6 cellular contexts compared by ENCODE assay signal in the genomic region with DNA sequence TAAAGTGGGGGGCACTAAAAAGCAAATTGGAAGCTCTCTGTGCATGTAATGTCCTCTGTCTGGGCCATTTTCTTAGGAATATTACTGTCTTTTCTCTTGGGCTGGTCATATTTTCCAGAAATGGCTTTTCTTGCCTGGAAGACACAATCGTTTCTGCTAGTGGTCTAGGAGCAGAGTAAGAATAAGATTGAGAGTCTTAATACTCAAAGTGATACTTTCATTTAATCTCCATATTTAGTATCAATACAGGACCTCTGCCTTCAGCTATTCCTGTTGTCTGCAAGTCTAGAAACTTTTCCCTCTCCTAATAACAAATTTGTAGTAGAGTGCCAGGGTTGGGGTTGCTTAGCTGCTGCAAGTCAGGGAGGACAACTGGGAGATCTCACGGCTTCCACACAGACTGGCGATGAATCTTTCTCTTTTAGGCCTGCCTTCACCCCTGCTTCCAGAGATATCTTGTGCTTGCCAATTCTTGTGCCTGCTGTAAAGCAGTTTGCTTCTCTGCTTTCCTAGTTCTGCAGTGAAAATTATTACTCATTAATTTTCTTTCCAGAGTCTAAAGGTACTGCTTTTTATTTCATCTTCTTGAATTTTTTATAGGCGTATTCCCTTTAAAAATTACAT.
DNase-seq lines count a peak whose midpoint lies in the region; ATAC-seq, FAIRE-seq and TF ChIP-seq lines count a peak whose summit lies in the region.
"Not testable (repeated sequence)": the region's sequence is repeated elsewhere in the genome, so short reads cannot be mapped to it uniquely, and the experiment has no call there.

No MANE protein-coding gene starts in this region.

- not testable (repeated sequence) for TF ChIP-seq RAD21 in GM12878 (IDR thresholded peaks at IDR 0.05; ENCODE audit: insufficient read depth, low read depth, low read length)

- not testable (repeated sequence) for H3K9ac ChIP-seq in OCI-LY3 (ENCODE audit: low read length); GM12878 (ENCODE audit: control insufficient read depth, insufficient read depth, low read length); rectal smooth muscle tissue (ENCODE audit: low read length)

- ATAC-seq in GM18519 (IDR thresholded peaks at IDR 0.05; ENCODE audit: low FRiP score, unreplicated experiment) (peak; percentile 47), HG02885 (IDR thresholded peaks at IDR 0.05; ENCODE audit: poor library complexity, unreplicated experiment) (peak; percentile 82), GM12878 (peak; percentile 37), Right ventricle myocardium superior (ENCODE audit: poor library complexity) (peak; percentile 43)

- H3K4me2 ChIP-seq in OCI-LY3 (ENCODE audit: low read length), result peak overlapping the region; percentile 51
- H3K4me2 ChIP-seq in GM12878 (ENCODE audit: control insufficient read depth, insufficient read depth), result not testable (repeated sequence)

- TF ChIP-seq CTCF in OCI-LY3 (IDR thresholded peaks at IDR 0.05; ENCODE audit: low read depth, low read length); GM12878 (IDR thresholded peaks at IDR 0.05 in 2 of 3, conservative IDR thresholded peaks at IDR 0.05 in 1 of 3; ENCODE audit: control insufficient read depth in 2 of 3, extremely low read depth in 1 of 3, insufficient read depth in 1 of 3, low read depth in 3 of 3, low read length in 3 of 3): not testable (repeated sequence)

- not testable (repeated sequence) for H3K9me3 ChIP-seq in OCI-LY3 (ENCODE audit: insufficient read depth, low read length); GM12878 (replicated peaks; ENCODE audit: control insufficient read depth, insufficient read depth, low read length)

- RAD21 ChIA-PET in GM12878 (lab: Charles Lee; ENCODE audit: unreplicated experiment), result not testable (repeated sequence)

- H3K4me3 ChIP-seq in OCI-LY3 (ENCODE audit: low read length); GM12878; rectal smooth muscle tissue (ENCODE audit: low read length): not testable (repeated sequence)

- FAIRE-seq in GM12878 (lab: Jason Lieb, UNC), result not testable (repeated sequence)

- not testable (repeated sequence) for H3K36me3 ChIP-seq in OCI-LY3 (replicated peaks; ENCODE audit: low read depth, low read length); GM12878 (ENCODE audit: control insufficient read depth in 2 of 2, insufficient read depth in 2 of 2, low read length in 1 of 2); rectal smooth muscle tissue (ENCODE audit: control insufficient read depth, insufficient read depth, low read length)

- SMC1A ChIA-PET in GM12878 (lab: Charles Lee; ENCODE audit: uncharacterized antibody, unreplicated experiment), result not testable (repeated sequence)

- intact Hi-C loops in GM12878 (cut with micrococcal nuclease; ENCODE audit: unreplicated experiment); Right ventricle myocardium superior (cut with DNase I): not testable (repeated sequence)

- POLR2A ChIA-PET in GM12878 (lab: Charles Lee), result not testable (repeated sequence)

- not testable (repeated sequence) for TF ChIP-seq POLR2A in GM12878 (IDR thresholded peaks at IDR 0.05; ENCODE audit: low read depth, low read length)

- H3K79me2 ChIP-seq in OCI-LY3 (ENCODE audit: low read length); GM12878 (ENCODE audit: control insufficient read depth, insufficient read depth, low read length): not testable (repeated sequence)

- not testable (repeated sequence) for H3K27ac ChIP-seq in OCI-LY3 (ENCODE audit: low read length); GM12878 (ENCODE audit: control insufficient read depth, insufficient read depth)
- H3K27ac ChIP-seq in rectal smooth muscle tissue (ENCODE audit: low read depth, low read length), result peak overlapping the region; percentile 24

- not testable (repeated sequence) for DNase-seq in GM12878 (ENCODE audit: low read depth, low spot score); Right ventricle myocardium superior

- CTCF ChIA-PET in GM12878 (lab: Yijun Ruan, JAX), result not testable (repeated sequence)

- 74% methylated on average over 4 of the region's 4 CpGs for WGBS in GM12878 (ENCODE audit: insufficient coverage, insufficient replicate concordance, low lambda C conversion rate, missing lambda C conversion rate)

- not testable (repeated sequence) for H3K27me3 ChIP-seq in OCI-LY3 (ENCODE audit: low read depth, low read length); GM12878 (replicated peaks in 1 of 2; ENCODE audit: control insufficient read depth in 2 of 2, insufficient read depth in 2 of 2, low read length in 1 of 2); rectal smooth muscle tissue (ENCODE audit: control insufficient read depth, insufficient read depth, low read length)

- not testable (repeated sequence) for BruUV-seq in GM12878 (replicated peaks; lab: Mats Ljungman, UMichigan)

- peaks cover 15% of the 10 kb centered on the region for H3K4me1 ChIP-seq in OCI-LY3 (ENCODE audit: low read length)
- not testable (repeated sequence) for H3K4me1 ChIP-seq in GM12878 (ENCODE audit: control insufficient read depth, insufficient read depth, low read length); rectal smooth muscle tissue (ENCODE audit: control insufficient read depth, insufficient read depth, low read length)

- in situ Hi-C loops in GM12878 (cut with MboI), result not testable (repeated sequence)

- not testable (repeated sequence) for H2AFZ ChIP-seq in OCI-LY3 (ENCODE audit: low read depth, low read length); GM12878 (ENCODE audit: control insufficient read depth, low read depth, low read length)

- H4K20me1 ChIP-seq in OCI-LY3 (ENCODE audit: insufficient read depth, low read length); GM12878 (ENCODE audit: control insufficient read depth, insufficient read depth): not testable (repeated sequence)

- TF ChIP-seq EP300 in GM12878 (IDR thresholded peaks at IDR 0.05; ENCODE audit: borderline replicate concordance in 1 of 2, control insufficient read depth in 1 of 2, low read depth in 2 of 2, low read length in 2 of 2), result not testable (repeated sequence)

TF ChIP-seq in GM12878, 131 proteins besides CTCF, POLR2A, EP300 and RAD21:
- peak; percentile 39 for TF ChIP-seq JUNB (IDR thresholded peaks at IDR 0.05)
